Comparison of ENCODE assay signal across 1 cellular context in the genomic region with DNA sequence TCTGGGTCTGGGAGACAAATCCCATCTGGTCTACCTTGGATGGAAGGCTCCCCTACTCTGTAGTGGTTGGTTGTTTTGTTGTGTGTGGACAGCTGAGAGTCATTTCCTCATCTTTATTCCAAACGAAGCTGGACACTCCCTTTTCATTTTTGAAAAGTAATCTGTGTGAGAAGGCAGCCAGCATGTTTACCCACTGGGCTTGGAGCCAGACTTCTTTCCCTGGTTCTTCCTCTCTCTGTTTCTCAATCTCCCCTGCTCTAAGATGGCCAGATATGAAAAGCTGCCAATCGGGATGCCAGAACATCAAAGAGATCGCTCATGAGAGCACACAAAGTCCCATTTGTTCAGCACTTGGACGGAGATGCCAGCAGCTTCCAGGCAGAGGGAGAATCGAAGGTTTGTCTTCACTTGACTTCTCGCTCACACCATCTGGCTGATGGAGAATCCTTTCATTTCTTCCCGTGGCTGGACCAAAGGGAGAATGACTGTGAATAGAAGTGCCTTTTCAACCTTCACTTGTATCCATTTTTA.
TF ChIP-seq lines count a peak whose summit lies in the region.

No MANE protein-coding gene starts in this region.

TF ChIP-seq in HepG2, 621 proteins besides CTCF, POLR2A, EP300 and RAD21 (continued from another document and continues in another):
- TF ChIP-seq, protein P1, sequence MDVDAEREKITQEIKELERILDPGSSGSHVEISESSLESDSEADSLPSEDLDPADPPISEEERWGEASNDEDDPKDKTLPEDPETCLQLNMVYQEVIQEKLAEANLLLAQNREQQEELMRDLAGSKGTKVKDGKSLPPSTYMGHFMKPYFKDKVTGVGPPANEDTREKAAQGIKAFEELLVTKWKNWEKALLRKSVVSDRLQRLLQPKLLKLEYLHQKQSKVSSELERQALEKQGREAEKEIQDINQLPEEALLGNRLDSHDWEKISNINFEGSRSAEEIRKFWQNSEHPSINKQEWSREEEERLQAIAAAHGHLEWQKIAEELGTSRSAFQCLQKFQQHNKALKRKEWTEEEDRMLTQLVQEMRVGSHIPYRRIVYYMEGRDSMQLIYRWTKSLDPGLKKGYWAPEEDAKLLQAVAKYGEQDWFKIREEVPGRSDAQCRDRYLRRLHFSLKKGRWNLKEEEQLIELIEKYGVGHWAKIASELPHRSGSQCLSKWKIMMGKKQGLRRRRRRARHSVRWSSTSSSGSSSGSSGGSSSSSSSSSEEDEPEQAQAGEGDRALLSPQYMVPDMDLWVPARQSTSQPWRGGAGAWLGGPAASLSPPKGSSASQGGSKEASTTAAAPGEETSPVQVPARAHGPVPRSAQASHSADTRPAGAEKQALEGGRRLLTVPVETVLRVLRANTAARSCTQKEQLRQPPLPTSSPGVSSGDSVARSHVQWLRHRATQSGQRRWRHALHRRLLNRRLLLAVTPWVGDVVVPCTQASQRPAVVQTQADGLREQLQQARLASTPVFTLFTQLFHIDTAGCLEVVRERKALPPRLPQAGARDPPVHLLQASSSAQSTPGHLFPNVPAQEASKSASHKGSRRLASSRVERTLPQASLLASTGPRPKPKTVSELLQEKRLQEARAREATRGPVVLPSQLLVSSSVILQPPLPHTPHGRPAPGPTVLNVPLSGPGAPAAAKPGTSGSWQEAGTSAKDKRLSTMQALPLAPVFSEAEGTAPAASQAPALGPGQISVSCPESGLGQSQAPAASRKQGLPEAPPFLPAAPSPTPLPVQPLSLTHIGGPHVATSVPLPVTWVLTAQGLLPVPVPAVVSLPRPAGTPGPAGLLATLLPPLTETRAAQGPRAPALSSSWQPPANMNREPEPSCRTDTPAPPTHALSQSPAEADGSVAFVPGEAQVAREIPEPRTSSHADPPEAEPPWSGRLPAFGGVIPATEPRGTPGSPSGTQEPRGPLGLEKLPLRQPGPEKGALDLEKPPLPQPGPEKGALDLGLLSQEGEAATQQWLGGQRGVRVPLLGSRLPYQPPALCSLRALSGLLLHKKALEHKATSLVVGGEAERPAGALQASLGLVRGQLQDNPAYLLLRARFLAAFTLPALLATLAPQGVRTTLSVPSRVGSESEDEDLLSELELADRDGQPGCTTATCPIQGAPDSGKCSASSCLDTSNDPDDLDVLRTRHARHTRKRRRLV (CRISPR knock-in tag; IDR thresholded peaks at IDR 0.05) = no peak
- TF ChIP-seq GPN1 (CRISPR knock-in tag; IDR thresholded peaks at IDR 0.05; ENCODE audit: borderline replicate concordance) (no peak), PAX8 (CRISPR knock-in tag; IDR thresholded peaks at IDR 0.05; ENCODE audit: borderline replicate concordance) (no peak), NR1H2 (CRISPR knock-in tag; IDR thresholded peaks at IDR 0.05; ENCODE audit: borderline replicate concordance, low read depth) (no peak), IKZF4 (CRISPR knock-in tag; IDR thresholded peaks at IDR 0.05; ENCODE audit: borderline replicate concordance, low read depth, not compliant biosample characterization) (no peak), ZBED4 (CRISPR knock-in tag; IDR thresholded peaks at IDR 0.05; ENCODE audit: borderline replicate concordance) (no peak), ZNF275 (CRISPR knock-in tag; IDR thresholded peaks at IDR 0.05; ENCODE audit: borderline replicate concordance) (peak; percentile 59; the same call in 1 of the 2 replicates), ZNF577 (CRISPR knock-in tag; IDR thresholded peaks at IDR 0.05; ENCODE audit: borderline replicate concordance, low read depth) (no peak), KLF16 (CRISPR knock-in tag; IDR thresholded peaks at IDR 0.05) (peak in 1 of 2 experiments; percentile 87; a peak in 2 of 4 replicates), CBFB (CRISPR knock-in tag; IDR thresholded peaks at IDR 0.05) (peak; percentile 76), TEF (CRISPR knock-in tag; IDR thresholded peaks at IDR 0.05) (no peak), FOXC1 (CRISPR knock-in tag; IDR thresholded peaks at IDR 0.05; ENCODE audit: borderline replicate concordance) (no peak), ZNF33B (CRISPR knock-in tag; IDR thresholded peaks at IDR 0.05) (no peak), ZNF3 (CRISPR knock-in tag; IDR thresholded peaks at IDR 0.05) (no peak), ZIK1 (CRISPR knock-in tag; IDR thresholded peaks at IDR 0.05; ENCODE audit: borderline replicate concordance, low read depth) (0 out of 2 replicates have a peak, but pooled peaks have one; percentile 51)
- TF ChIP-seq, protein P2, sequence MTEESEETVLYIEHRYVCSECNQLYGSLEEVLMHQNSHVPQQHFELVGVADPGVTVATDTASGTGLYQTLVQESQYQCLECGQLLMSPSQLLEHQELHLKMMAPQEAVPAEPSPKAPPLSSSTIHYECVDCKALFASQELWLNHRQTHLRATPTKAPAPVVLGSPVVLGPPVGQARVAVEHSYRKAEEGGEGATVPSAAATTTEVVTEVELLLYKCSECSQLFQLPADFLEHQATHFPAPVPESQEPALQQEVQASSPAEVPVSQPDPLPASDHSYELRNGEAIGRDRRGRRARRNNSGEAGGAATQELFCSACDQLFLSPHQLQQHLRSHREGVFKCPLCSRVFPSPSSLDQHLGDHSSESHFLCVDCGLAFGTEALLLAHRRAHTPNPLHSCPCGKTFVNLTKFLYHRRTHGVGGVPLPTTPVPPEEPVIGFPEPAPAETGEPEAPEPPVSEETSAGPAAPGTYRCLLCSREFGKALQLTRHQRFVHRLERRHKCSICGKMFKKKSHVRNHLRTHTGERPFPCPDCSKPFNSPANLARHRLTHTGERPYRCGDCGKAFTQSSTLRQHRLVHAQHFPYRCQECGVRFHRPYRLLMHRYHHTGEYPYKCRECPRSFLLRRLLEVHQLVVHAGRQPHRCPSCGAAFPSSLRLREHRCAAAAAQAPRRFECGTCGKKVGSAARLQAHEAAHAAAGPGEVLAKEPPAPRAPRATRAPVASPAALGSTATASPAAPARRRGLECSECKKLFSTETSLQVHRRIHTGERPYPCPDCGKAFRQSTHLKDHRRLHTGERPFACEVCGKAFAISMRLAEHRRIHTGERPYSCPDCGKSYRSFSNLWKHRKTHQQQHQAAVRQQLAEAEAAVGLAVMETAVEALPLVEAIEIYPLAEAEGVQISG (CRISPR knock-in tag; IDR thresholded peaks at IDR 0.05) = peak; percentile 80
- TF ChIP-seq, protein P3, sequence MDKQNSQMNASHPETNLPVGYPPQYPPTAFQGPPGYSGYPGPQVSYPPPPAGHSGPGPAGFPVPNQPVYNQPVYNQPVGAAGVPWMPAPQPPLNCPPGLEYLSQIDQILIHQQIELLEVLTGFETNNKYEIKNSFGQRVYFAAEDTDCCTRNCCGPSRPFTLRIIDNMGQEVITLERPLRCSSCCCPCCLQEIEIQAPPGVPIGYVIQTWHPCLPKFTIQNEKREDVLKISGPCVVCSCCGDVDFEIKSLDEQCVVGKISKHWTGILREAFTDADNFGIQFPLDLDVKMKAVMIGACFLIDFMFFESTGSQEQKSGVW (CRISPR knock-in tag; IDR thresholded peaks at IDR 0.05; ENCODE audit: borderline replicate concordance) = no peak
- TF ChIP-seq, protein P4, sequence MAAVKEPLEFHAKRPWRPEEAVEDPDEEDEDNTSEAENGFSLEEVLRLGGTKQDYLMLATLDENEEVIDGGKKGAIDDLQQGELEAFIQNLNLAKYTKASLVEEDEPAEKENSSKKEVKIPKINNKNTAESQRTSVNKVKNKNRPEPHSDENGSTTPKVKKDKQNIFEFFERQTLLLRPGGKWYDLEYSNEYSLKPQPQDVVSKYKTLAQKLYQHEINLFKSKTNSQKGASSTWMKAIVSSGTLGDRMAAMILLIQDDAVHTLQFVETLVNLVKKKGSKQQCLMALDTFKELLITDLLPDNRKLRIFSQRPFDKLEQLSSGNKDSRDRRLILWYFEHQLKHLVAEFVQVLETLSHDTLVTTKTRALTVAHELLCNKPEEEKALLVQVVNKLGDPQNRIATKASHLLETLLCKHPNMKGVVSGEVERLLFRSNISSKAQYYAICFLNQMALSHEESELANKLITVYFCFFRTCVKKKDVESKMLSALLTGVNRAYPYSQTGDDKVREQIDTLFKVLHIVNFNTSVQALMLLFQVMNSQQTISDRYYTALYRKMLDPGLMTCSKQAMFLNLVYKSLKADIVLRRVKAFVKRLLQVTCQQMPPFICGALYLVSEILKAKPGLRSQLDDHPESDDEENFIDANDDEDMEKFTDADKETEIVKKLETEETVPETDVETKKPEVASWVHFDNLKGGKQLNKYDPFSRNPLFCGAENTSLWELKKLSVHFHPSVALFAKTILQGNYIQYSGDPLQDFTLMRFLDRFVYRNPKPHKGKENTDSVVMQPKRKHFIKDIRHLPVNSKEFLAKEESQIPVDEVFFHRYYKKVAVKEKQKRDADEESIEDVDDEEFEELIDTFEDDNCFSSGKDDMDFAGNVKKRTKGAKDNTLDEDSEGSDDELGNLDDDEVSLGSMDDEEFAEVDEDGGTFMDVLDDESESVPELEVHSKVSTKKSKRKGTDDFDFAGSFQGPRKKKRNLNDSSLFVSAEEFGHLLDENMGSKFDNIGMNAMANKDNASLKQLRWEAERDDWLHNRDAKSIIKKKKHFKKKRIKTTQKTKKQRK (IDR thresholded peaks at IDR 0.05; ENCODE audit: low read length) = no peak
- TF ChIP-seq, protein P5, sequence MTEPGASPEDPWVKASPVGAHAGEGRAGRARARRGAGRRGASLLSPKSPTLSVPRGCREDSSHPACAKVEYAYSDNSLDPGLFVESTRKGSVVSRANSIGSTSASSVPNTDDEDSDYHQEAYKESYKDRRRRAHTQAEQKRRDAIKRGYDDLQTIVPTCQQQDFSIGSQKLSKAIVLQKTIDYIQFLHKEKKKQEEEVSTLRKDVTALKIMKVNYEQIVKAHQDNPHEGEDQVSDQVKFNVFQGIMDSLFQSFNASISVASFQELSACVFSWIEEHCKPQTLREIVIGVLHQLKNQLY (CRISPR knock-in tag; IDR thresholded peaks at IDR 0.05) = peak; percentile 88; the same call in 1 of the 2 replicates
- TF ChIP-seq, protein P6, sequence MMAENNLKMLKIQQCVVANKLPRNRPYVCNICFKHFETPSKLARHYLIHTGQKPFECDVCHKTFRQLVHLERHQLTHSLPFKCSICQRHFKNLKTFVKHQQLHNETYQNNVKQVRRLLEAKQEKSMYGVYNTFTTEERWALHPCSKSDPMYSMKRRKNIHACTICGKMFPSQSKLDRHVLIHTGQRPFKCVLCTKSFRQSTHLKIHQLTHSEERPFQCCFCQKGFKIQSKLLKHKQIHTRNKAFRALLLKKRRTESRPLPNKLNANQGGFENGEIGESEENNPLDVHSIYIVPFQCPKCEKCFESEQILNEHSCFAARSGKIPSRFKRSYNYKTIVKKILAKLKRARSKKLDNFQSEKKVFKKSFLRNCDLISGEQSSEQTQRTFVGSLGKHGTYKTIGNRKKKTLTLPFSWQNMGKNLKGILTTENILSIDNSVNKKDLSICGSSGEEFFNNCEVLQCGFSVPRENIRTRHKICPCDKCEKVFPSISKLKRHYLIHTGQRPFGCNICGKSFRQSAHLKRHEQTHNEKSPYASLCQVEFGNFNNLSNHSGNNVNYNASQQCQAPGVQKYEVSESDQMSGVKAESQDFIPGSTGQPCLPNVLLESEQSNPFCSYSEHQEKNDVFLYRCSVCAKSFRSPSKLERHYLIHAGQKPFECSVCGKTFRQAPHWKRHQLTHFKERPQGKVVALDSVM (CRISPR knock-in tag; IDR thresholded peaks at IDR 0.05) = no peak
